Comparison of ENCODE assay signal across 1 cellular context in the genomic region with DNA sequence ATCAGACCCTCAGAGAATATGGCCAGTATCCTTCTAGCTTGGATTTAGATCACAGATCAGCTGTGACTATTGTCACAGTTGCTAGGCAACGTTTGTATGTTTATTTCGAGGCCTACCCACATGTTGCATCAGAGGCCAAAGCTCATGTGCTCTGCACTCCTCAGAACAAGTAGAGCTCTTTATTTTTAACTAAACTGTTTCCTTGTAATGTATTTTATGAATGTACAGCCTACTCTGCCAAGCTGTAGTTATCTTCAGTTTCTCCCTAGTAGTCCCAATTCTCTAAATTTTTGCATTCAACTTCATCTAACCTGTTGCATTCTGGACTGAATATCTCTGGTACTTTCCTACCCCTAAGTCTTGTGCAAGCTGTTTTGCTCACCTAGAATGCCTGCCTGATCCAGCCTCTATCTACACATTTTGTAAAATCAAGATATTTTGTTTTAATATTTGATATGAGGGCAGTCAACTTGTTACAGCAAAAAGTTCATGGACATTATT.
A peak's percentile ranks its signal among the peaks of the same experiment; 100 is the strongest.
TF ChIP-seq lines count a peak whose summit lies in the region.

No MANE protein-coding gene starts in this region.

TF ChIP-seq in liver, 16 proteins besides CTCF, POLR2A, EP300 and RAD21 (continued from another document):
- TF ChIP-seq GABPA (IDR thresholded peaks at IDR 0.05 in 1 of 2, conservative IDR thresholded peaks at IDR 0.05 in 1 of 2) (peak in 1 of 2 donors; percentile 33), SP1 (IDR thresholded peaks at IDR 0.05) (peak; percentile 65), RXRA (IDR thresholded peaks at IDR 0.05) (peak; percentile 59 to 72)
